ENCODE assay signal across 8 cellular contexts in genomic region chr12:76158518-76159321, GRCh38.
DNase-seq lines count a peak whose midpoint lies in the region; ATAC-seq and TF ChIP-seq lines count a peak whose summit lies in the region.

No MANE protein-coding gene starts in this region.

- in situ Hi-C loops in astrocyte of the spinal cord (cut with HindIII; ENCODE audit: low sequenced_read_pairs), result no loop called here

- H3K4me3 ChIP-seq in astrocyte of the spinal cord (ENCODE audit: low read depth, low read length), result no peak overlapping the region

- peak; percentile 85 for TF ChIP-seq CTCF in astrocyte of the spinal cord (IDR thresholded peaks at IDR 0.05; ENCODE audit: low read depth, low read length)

- peak; percentile 95 for ATAC-seq in GM21390 (IDR thresholded peaks at IDR 0.05; ENCODE audit: unreplicated experiment)

- DNase-seq in Daoy (ENCODE audit: low read depth) (peak; percentile 85), HPDE6-E6E7 (ENCODE audit: extremely low spot score) (peak; percentile 26), T-helper 2 cell (peak in 4 of 5 experiments; percentile 8 to 86 (median 49)), astrocyte of the spinal cord (ENCODE audit: low read depth, low spot score) (peak; percentile 81), iris pigment epithelial cell (ENCODE audit: low read depth) (peak; percentile 71), NCI-H2171 treated with DMSO at 0.1 percent for 48 hours (lab: John Stamatoyannopoulos, UW) (no peak)
- peak; percentile 80 to 83 for DNase-seq in stimulated activated CD4-positive, alpha-beta T cell treated with anti-CD3 and anti-CD28 coated beads, Interleukin-2, amount 100 ng/mL, for 24 hours
